In the genomic region with DNA sequence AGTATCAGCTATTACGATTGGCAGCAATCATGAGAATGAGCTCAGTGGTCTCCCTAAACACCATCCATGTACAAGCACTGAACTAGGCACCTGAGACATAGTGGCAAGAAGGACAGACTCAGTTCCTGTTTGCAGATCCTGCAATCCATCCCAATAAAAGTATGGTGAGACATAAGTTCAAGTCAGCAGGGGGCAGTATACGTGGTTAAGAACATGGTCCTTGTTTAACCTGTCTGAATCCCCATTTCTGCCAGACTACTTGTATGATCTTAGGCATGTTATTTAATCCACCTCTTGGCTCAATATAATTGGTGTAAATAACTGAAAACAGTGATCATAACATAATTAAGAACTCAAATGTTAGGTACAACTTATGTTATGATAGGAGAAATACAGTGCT, we compare ENCODE assay signal across 8 cellular contexts. TPM values are rescaled to one million over a fixed set of nuclear protein-coding genes. Genes with fewer than 3 reads are reported as not detected.
DNase-seq lines count a peak whose midpoint lies in the region; ATAC-seq, FAIRE-seq and TF ChIP-seq lines count a peak whose summit lies in the region.

No MANE protein-coding gene starts in this region.

- ATAC-seq in GM23338 (peak; percentile 58), RWPE2 (ENCODE audit: low read depth) (no peak), HG02759 (IDR thresholded peaks at IDR 0.05; ENCODE audit: unreplicated experiment) (no peak)

- no peaks in the 10 kb centered on the region for H3K9me2 ChIP-seq in GM23338 (ENCODE audit: insufficient read depth)

- peaks cover 69% of the 10 kb centered on the region for H3K36me3 Mint-ChIP-seq in GM23338 (ENCODE audit: low read depth)
- peaks cover 8% of the 10 kb centered on the region for H3K36me3 Mint-ChIP-seq in glutamatergic neuron (ENCODE audit: unreplicated experiment)

- H3K27ac Mint-ChIP-seq in GM23338 (no peak overlapping the region), glutamatergic neuron (ENCODE audit: unreplicated experiment) (no peak overlapping the region)

- H3K9me3 Mint-ChIP-seq in GM23338 = peaks cover 34% of the 10 kb centered on the region
- H3K9me3 Mint-ChIP-seq in glutamatergic neuron (ENCODE audit: unreplicated experiment) = peaks cover 9% of the 10 kb centered on the region

- peak; percentile 41 for TF ChIP-seq CTCF in BE2C (IDR thresholded peaks at IDR 0.05; ENCODE audit: low read depth, low read length)
- peak; percentile 61 to 64 for TF ChIP-seq CTCF in GM23338 (conservative IDR thresholded peaks at IDR 0.05; ENCODE audit: low read depth in 2 of 2)
- TF ChIP-seq CTCF in RWPE2 (IDR thresholded peaks at IDR 0.05; ENCODE audit: poor library complexity, severe bottlenecking) = peak; percentile 30
- peak; percentile 23 for TF ChIP-seq CTCF in glutamatergic neuron (IDR thresholded peaks at IDR 0.05; ENCODE audit: partially characterized antibody, unreplicated experiment)

- H3K4me2 ChIP-seq in GM23338 = no peak overlapping the region

- peaks cover 6% of the 10 kb centered on the region for H3K36me3 ChIP-seq in BE2C
- H3K36me3 ChIP-seq in GM23338 (ENCODE audit: insufficient read depth) = peaks cover 4% of the 10 kb centered on the region
- H3K36me3 ChIP-seq in RWPE2 (ENCODE audit: low read depth) = peaks cover 15% of the 10 kb centered on the region

- no peaks in the 10 kb centered on the region for H4K20me1 ChIP-seq in GM23338 (replicated peaks; ENCODE audit: insufficient read depth)

- peaks cover 13% of the 10 kb centered on the region for H3K4me1 Mint-ChIP-seq in GM23338
- no peaks in the 10 kb centered on the region for H3K4me1 Mint-ChIP-seq in glutamatergic neuron (ENCODE audit: low read depth, unreplicated experiment)

- DNase-seq in BE2C = peak; percentile 14
- peak; percentile 85 for DNase-seq in GM23338 (ENCODE audit: low spot score)
- no peak for DNase-seq in RWPE2 (ENCODE audit: low spot score)
- DNase-seq in glutamatergic neuron = no peak
- no peak for DNase-seq in RCC 7860 (ENCODE audit: low spot score)
- no peak for DNase-seq in nucleus accumbens (lab: John Stamatoyannopoulos, UW)
- DNase-seq in GM19238 (ENCODE audit: insufficient read length, low spot score) = no peak

- H3K4me3 ChIP-seq in BE2C (ENCODE audit: low read depth, low read length) (no peak overlapping the region), GM23338 (no peak overlapping the region), RWPE2 (ENCODE audit: severe bottlenecking) (no peak overlapping the region)

- peaks cover 10% of the 10 kb centered on the region; the same call in 1 of the 2 replicates for H3F3A ChIP-seq in GM23338 (replicated peaks; ENCODE audit: low read depth)

- H3K27ac ChIP-seq in GM23338 (ENCODE audit: low read depth) (no peak overlapping the region), RWPE2 (ENCODE audit: poor library complexity, severe bottlenecking) (no peak overlapping the region)

- H3K4me3 Mint-ChIP-seq in GM23338 (no peak overlapping the region), glutamatergic neuron (ENCODE audit: unreplicated experiment) (no peak overlapping the region)

- no peak for FAIRE-seq in RCC 7860 (lab: Jason Lieb, UNC)

- H3K4me1 ChIP-seq in BE2C (no peaks in the 10 kb centered on the region), GM23338 (ENCODE audit: insufficient read depth) (peaks cover 6% of the 10 kb centered on the region), RWPE2 (ENCODE audit: insufficient read depth, poor library complexity, severe bottlenecking) (no peaks in the 10 kb centered on the region)

- H3K79me2 ChIP-seq in GM23338 (replicated peaks; ENCODE audit: insufficient read depth) = no peaks in the 10 kb centered on the region

- peaks cover 5% of the 10 kb centered on the region for H3K27me3 Mint-ChIP-seq in GM23338 (ENCODE audit: insufficient read depth, low read depth, poor library complexity)
- no peaks in the 10 kb centered on the region for H3K27me3 Mint-ChIP-seq in glutamatergic neuron (ENCODE audit: unreplicated experiment)

- H3K27me3 ChIP-seq in BE2C (no peaks in the 10 kb centered on the region), GM23338 (ENCODE audit: insufficient read depth) (no peaks in the 10 kb centered on the region), RWPE2 (ENCODE audit: insufficient read depth, poor library complexity, severe bottlenecking) (no peaks in the 10 kb centered on the region)

- H2AFZ ChIP-seq in GM23338 = no peak overlapping the region

- no peaks in the 10 kb centered on the region for H3K9me3 ChIP-seq in BE2C
- peaks cover 2% of the 10 kb centered on the region for H3K9me3 ChIP-seq in RWPE2 (ENCODE audit: severe bottlenecking)

TF ChIP-seq in GM23338, 12 proteins besides CTCF, POLR2A, EP300 and RAD21:
- TF ChIP-seq ZNF462 (CRISPR knock-in tag; IDR thresholded peaks at IDR 0.05) (no peak), ZNF331 (CRISPR knock-in tag; IDR thresholded peaks at IDR 0.05; ENCODE audit: low read depth) (no peak), ETS1 (IDR thresholded peaks at IDR 0.05) (no peak), ZNF114 (CRISPR knock-in tag; IDR thresholded peaks at IDR 0.05) (no peak), NANOG (IDR thresholded peaks at IDR 0.05; ENCODE audit: borderline replicate concordance) (no peak)

RNA-seq across cellular contexts. Expression of gene PNISR, which starts 33.2 kb away (rescaled TPM):
- 79.2 TPM for polyA plus RNA-seq in BE2C (2012; ENCODE audit: insufficient read depth, insufficient read length, low read depth)
- total RNA-seq in GM23338 (2014; rRNA removed; shearing (Covaris generic)) = 124 and 135 TPM in 2 replicates
- 241 and 270 TPM in 2 replicates for polyA plus RNA-seq in GM23338 (2016; fragmentation: Nextera tagmentation; extraction: Ambion mirVana)
- total RNA-seq in glutamatergic neuron (ENCODE audit: unreplicated experiment) = 149 TPM

RNA-seq across cellular contexts. Expression of gene USP45, which starts 56.9 kb away (rescaled TPM):
- polyA plus RNA-seq in BE2C (2012; ENCODE audit: insufficient read depth, insufficient read length, low read depth) = 4.6 TPM
- total RNA-seq in GM23338 (2014; rRNA removed; shearing (Covaris generic)) = 24.9 and 27.1 TPM in 2 replicates
- polyA plus RNA-seq in GM23338 (2016; fragmentation: Nextera tagmentation; extraction: Ambion mirVana) = 14.9 and 18.2 TPM in 2 replicates
- 36.1 TPM for total RNA-seq in glutamatergic neuron (ENCODE audit: unreplicated experiment)

Comparison
In these comparisons a context has a peak if more than half of its experiments do, and no peak if none do; other contexts are left out.
1. DNase-seq: peak in BE2C (single experiment) and GM23338 (single experiment); none in RWPE2 (single experiment), glutamatergic neuron (single experiment), RCC 7860 (single experiment), nucleus accumbens (0 of 56) and GM19238 (single experiment).
2. Peak in every context shown above with its lines, with median percentiles within 50 percentile points of each other: CTCF ChIP-seq.